Comparison of ENCODE assay signal across 14 cellular contexts in genomic region chr9:129023908-129024233, GRCh38. TPM values are rescaled to one million over a fixed set of nuclear protein-coding genes. Genes with fewer than 3 reads are reported as not detected.
DNase-seq lines count a peak whose midpoint lies in the region; ATAC-seq, FAIRE-seq and TF ChIP-seq lines count a peak whose summit lies in the region.
"Had no signal": no experiment of that assay in that cellular context is flagged by ENCODE, and none has a peak within 500 bp of the region (broad histone marks: within the 10 kb centered on the region; RNA-seq: fewer than 3 reads in every experiment).

No MANE protein-coding gene starts in this region.

- DNase-seq in adipocyte (ENCODE audit: low read depth) (no peak), glutamatergic neuron (no peak), sigmoid colon (no peak), putamen (ENCODE audit: low spot score) (no peak), GM12891 (ENCODE audit: insufficient read length, low spot score) (no peak), DMS79 treated with DMSO at 0.1 percent for 48 hours (lab: John Stamatoyannopoulos, UW) (no peak)
- DNase-seq: activated B cell treated with CpG ODN at 0.5 μM for 24 hours; activated CD8-positive, alpha-beta memory T cell treated with anti-CD3 and anti-CD28 coated beads, Interleukin-2, amount 10 ng/mL, durations not matched to agents 7 days and 5 days; MM.1S had no signal

- FAIRE-seq in GM12891 (lab: Jason Lieb, UNC), result no peak
- FAIRE-seq: islet of Langerhans, pancreas had no signal

- TF ChIP-seq EP300 in sigmoid colon (IDR thresholded peaks at IDR 0.05), result no peak

- TF ChIP-seq POLR2A in sigmoid colon (IDR thresholded peaks at IDR 0.05) (no peak), GM12891 (IDR thresholded peaks at IDR 0.05; ENCODE audit: low read depth, low read length) (no peak)

- H3K4me1 Mint-ChIP-seq in glutamatergic neuron (ENCODE audit: low read depth, unreplicated experiment), result peaks cover 26% of the 10 kb centered on the region

- H3K27ac ChIP-seq in C4-2B, result peak overlapping the region; percentile 15
- peak overlapping the region; percentile 49 to 71 (median 55) for H3K27ac ChIP-seq in sigmoid colon

- peak overlapping the region; percentile 49 for H3K4me3 Mint-ChIP-seq in glutamatergic neuron (ENCODE audit: unreplicated experiment)
- H3K4me3 Mint-ChIP-seq: activated B cell treated with CpG ODN at 0.5 μM for 24 hours; activated CD8-positive, alpha-beta memory T cell treated with anti-CD3 and anti-CD28 coated beads, Interleukin-2, amount 10 ng/mL, durations not matched to agents 7 days and 5 days; memory B cell had no signal

- intact Hi-C loops in sigmoid colon (cut with DNase I), result no loop called here

- H3K27ac Mint-ChIP-seq in glutamatergic neuron (ENCODE audit: unreplicated experiment), result peak overlapping the region; percentile 96
- H3K27ac Mint-ChIP-seq: activated B cell treated with CpG ODN at 0.5 μM for 24 hours; activated CD8-positive, alpha-beta memory T cell treated with anti-CD3 and anti-CD28 coated beads, Interleukin-2, amount 10 ng/mL, durations not matched to agents 7 days and 5 days; memory B cell had no signal

- H3K9me3 ChIP-seq in adipocyte (ENCODE audit: control insufficient read depth, low read length) (no peaks in the 10 kb centered on the region), sigmoid colon (no peaks in the 10 kb centered on the region)
- H3K9me3 ChIP-seq: pancreas had no signal

- H3K9me3 Mint-ChIP-seq in glutamatergic neuron (ENCODE audit: unreplicated experiment), result peaks cover 13% of the 10 kb centered on the region
- H3K9me3 Mint-ChIP-seq: activated B cell treated with CpG ODN at 0.5 μM for 24 hours, memory B cell had no signal

- no peak for ATAC-seq in HG02763 (IDR thresholded peaks at IDR 0.05; ENCODE audit: unreplicated experiment)
- ATAC-seq: activated CD8-positive, alpha-beta memory T cell treated with anti-CD3 and anti-CD28 coated beads, Interleukin-2, amount 10 ng/mL, durations not matched to agents 7 days and 5 days; pancreas had no signal

- TF ChIP-seq CTCF in C4-2B (conservative IDR thresholded peaks at IDR 0.05) (no peak), glutamatergic neuron (IDR thresholded peaks at IDR 0.05; ENCODE audit: partially characterized antibody, unreplicated experiment) (no peak), sigmoid colon (IDR thresholded peaks at IDR 0.05) (no peak)

- H3K4me1 ChIP-seq in adipocyte (ENCODE audit: control insufficient read depth, insufficient read depth, low read length), result peaks cover 23% of the 10 kb centered on the region
- peaks cover 0 to 42% (median 36%) of the 10 kb centered on the region in 4 donors for H3K4me1 ChIP-seq in sigmoid colon

- 76 to 82% methylated on average over 4 of the region's 4 CpGs for WGBS in sigmoid colon, 2 donors

- peaks cover 10% of the 10 kb centered on the region for H3K27me3 Mint-ChIP-seq in glutamatergic neuron (ENCODE audit: unreplicated experiment)
- H3K27me3 Mint-ChIP-seq: activated B cell treated with CpG ODN at 0.5 μM for 24 hours; activated CD8-positive, alpha-beta memory T cell treated with anti-CD3 and anti-CD28 coated beads, Interleukin-2, amount 10 ng/mL, durations not matched to agents 7 days and 5 days; memory B cell had no signal

- H3K36me3 Mint-ChIP-seq in glutamatergic neuron (ENCODE audit: unreplicated experiment), result no peaks in the 10 kb centered on the region

- H3K4me3 ChIP-seq in adipocyte (ENCODE audit: low read length), result no peak overlapping the region
- no peak overlapping the region for H3K4me3 ChIP-seq in sigmoid colon
- H3K4me3 ChIP-seq: pancreas had no signal

- H3K36me3 ChIP-seq in adipocyte (ENCODE audit: control insufficient read depth, insufficient read depth, low read length, severe bottlenecking) (no peaks in the 10 kb centered on the region), sigmoid colon (peaks cover 0 to under 1% (median 0%) of the 10 kb centered on the region in 4 donors)
- H3K36me3 ChIP-seq: pancreas had no signal

- H3K27me3 ChIP-seq in adipocyte (replicated peaks; ENCODE audit: control insufficient read depth, insufficient read depth, low read length) (no peaks in the 10 kb centered on the region), sigmoid colon (no peaks in the 10 kb centered on the region)
- H3K27me3 ChIP-seq: pancreas had no signal

- H3K9ac ChIP-seq in adipocyte (ENCODE audit: low read length), result peak overlapping the region; percentile 49

TF ChIP-seq in GM12891, 5 proteins besides CTCF, POLR2A, EP300 and RAD21:
- TF ChIP-seq POU2F2 (IDR thresholded peaks at IDR 0.05; ENCODE audit: low read depth, low read length) (no peak), TAF1 (IDR thresholded peaks at IDR 0.05; ENCODE audit: low read depth, low read length) (no peak), POLR2AphosphoS5 (IDR thresholded peaks at IDR 0.05; ENCODE audit: low read depth, low read length) (no peak), PAX5 (IDR thresholded peaks at IDR 0.05; ENCODE audit: insufficient read depth, low read length, severe bottlenecking) (no peak)

RNA-seq across cellular contexts. Expression of gene SH3GLB2, which starts 4.3 kb away (rescaled TPM):
- total RNA-seq in glutamatergic neuron (ENCODE audit: unreplicated experiment) (143 TPM), sigmoid colon (10 to 100 TPM; 66.7 to 78.3 (median 72.9) TPM)
- 100 to 1,000 TPM in 1 of 3 donors, 10 to 100 TPM in 2; 49.7 to 143 (median 62.5) TPM for polyA plus RNA-seq in sigmoid colon
- polyA plus RNA-seq in GM12891 (2012; ENCODE audit: low read depth, missing spikeins), result 20.6 TPM

RNA-seq across cellular contexts. Expression of gene MIGA2, which starts 12.6 kb away (rescaled TPM):
- total RNA-seq in glutamatergic neuron (ENCODE audit: unreplicated experiment), result 40.2 TPM
- total RNA-seq in sigmoid colon, result 10 to 100 TPM; 18.1 to 30.5 (median 25.1) TPM
- 10 to 100 TPM in 1 of 3 donors, 1 to 10 TPM in 2; 8.4 to 44.3 (median 9.9) TPM for polyA plus RNA-seq in sigmoid colon
- polyA plus RNA-seq in GM12891 (2012; ENCODE audit: low read depth, missing spikeins), result 11.9 TPM

RNA-seq across cellular contexts. Expression of gene DOLPP1, which starts 57.0 kb away (rescaled TPM):
- 44.2 TPM for total RNA-seq in glutamatergic neuron (ENCODE audit: unreplicated experiment)
- 1 to 10 TPM; 2.3 to 4.3 (median 3.4) TPM for total RNA-seq in sigmoid colon
- 10 to 100 TPM in 1 of 3 donors, 1 to 10 TPM in 2; 9.0 to 39.4 (median 9.7) TPM for polyA plus RNA-seq in sigmoid colon
- polyA plus RNA-seq in GM12891 (2012; ENCODE audit: low read depth, missing spikeins), result 6.5 TPM
